8 cellular contexts compared by ENCODE assay signal in the genomic region with DNA sequence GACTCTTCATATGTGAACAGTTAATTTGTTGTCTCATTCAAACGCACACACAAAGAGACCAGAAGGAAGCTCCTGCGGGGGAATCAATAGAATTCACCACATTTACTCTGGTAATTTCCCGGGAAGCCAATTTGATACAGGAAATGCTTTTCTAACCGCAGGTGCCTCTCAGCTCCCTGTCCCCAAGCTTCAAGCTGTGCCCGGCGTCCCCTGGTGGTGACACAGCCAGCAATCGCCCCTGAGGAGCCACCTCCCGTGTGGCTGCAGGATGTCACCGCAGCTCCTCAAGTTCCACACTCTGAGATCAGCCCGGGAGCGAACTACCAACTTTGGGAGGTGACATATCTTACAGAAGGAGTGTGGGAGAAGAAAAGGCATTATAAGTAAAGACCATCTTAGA.
DNase-seq lines count a peak whose midpoint lies in the region; ATAC-seq, FAIRE-seq and TF ChIP-seq lines count a peak whose summit lies in the region.
"Not testable (repeated sequence)": the region's sequence is repeated elsewhere in the genome, so short reads cannot be mapped to it uniquely, and the experiment has no call there.

No MANE protein-coding gene starts in this region.

- CTCF ChIA-PET in Panc1 (lab: Charles Lee); HepG2 (lab: Yijun Ruan, JAX; ENCODE audit: low intra/inter-chr PET ratio, low total read pairs): not testable (repeated sequence)
- CTCF ChIA-PET in MCF 10A (lab: Yijun Ruan, JAX): interaction anchor here (1.1 kb wide), 1 partner anchor 411 kb away, joined by 3 read pairs; no protein-coding TSS in a partner anchor

- not testable (repeated sequence) for H2AFZ ChIP-seq in HepG2 (ENCODE audit: low read length)

- H3K4me1 ChIP-seq in Panc1 (ENCODE audit: control insufficient read depth, insufficient read depth, low read length); HepG2 (ENCODE audit: insufficient read depth, low read length): not testable (repeated sequence)

- not testable (repeated sequence) for DNase-seq in GM06990 (ENCODE audit: extremely low read depth, insufficient read length); Panc1 (ENCODE audit: low read depth, low spot score)
- DNase-seq in HUDEP-2 (lab: John Stamatoyannopoulos, UW; ENCODE audit: unreplicated experiment in 76 of 76) (peak in 39 of 76 experiments; percentile 3 to 57 (median 15)), NCI-H2107 treated with DMSO at 0.1 percent for 48 hours (lab: John Stamatoyannopoulos, UW; ENCODE audit: unreplicated experiment) (peak; percentile 70), MCF 10A (ENCODE audit: unreplicated experiment) (peak; percentile 36), HepG2 (ENCODE audit: low spot score) (peak; percentile 5), urothelium cell line (ENCODE audit: low spot score) (peak; percentile 8)

- not testable (repeated sequence) for BruUV-seq in Panc1 (replicated peaks; lab: Mats Ljungman, UMichigan); MCF 10A (replicated peaks; lab: Mats Ljungman, UMichigan); HepG2 (replicated peaks; lab: Mats Ljungman, UMichigan)

- TF ChIP-seq EP300 in HepG2 (IDR thresholded peaks at IDR 0.05; ENCODE audit: low read depth in 2 of 2, low read length in 2 of 2); HepG2 (CRISPR knock-in tag; IDR thresholded peaks at IDR 0.05; ENCODE audit: borderline replicate concordance): not testable (repeated sequence)

- not testable (repeated sequence) for H3K79me2 ChIP-seq in HepG2 (ENCODE audit: insufficient read depth, low read length)

- peak; percentile 37 for TF ChIP-seq CTCF in GM06990 (IDR thresholded peaks at IDR 0.05; ENCODE audit: insufficient read depth, low read length, poor library complexity, severe bottlenecking)
- peak; percentile 48 for TF ChIP-seq CTCF in Panc1 (IDR thresholded peaks at IDR 0.05)
- TF ChIP-seq CTCF in MCF 10A (IDR thresholded peaks at IDR 0.05; ENCODE audit: unreplicated experiment): peak; percentile 44
- TF ChIP-seq CTCF in HepG2 (CRISPR knock-in tag; IDR thresholded peaks at IDR 0.05): peak; percentile 57

- in situ Hi-C loops in Panc1 (cut with HindIII; ENCODE audit: low pct_unique_long_range_greater_than_20kb, low sequenced_read_pairs); HepG2 (cut with HindIII; ENCODE audit: extremely low pct_ligation_motif_present, low pct_unique_long_range_greater_than_20kb): not testable (repeated sequence)

- POLR2A ChIA-PET in Panc1 (lab: Charles Lee); MCF 10A (lab: Yijun Ruan, JAX); HepG2 (lab: Yijun Ruan, JAX): not testable (repeated sequence)

- H3K27me3 Mint-ChIP-seq in MCF 10A (ENCODE audit: insufficient read depth, unreplicated experiment): not testable (repeated sequence)

- H3K36me3 ChIP-seq in GM06990 (ENCODE audit: control insufficient read depth, insufficient read depth, low read length); Panc1 (ENCODE audit: control insufficient read depth, insufficient read depth, low read length); HepG2 (replicated peaks in 1 of 2; ENCODE audit: control insufficient read depth in 1 of 2, insufficient read depth in 2 of 2, low read length in 2 of 2): not testable (repeated sequence)

- H3K4me2 ChIP-seq in HepG2 (ENCODE audit: low read depth, low read length): not testable (repeated sequence)

- not testable (repeated sequence) for H3K9me3 ChIP-seq in Panc1 (ENCODE audit: control insufficient read depth, insufficient read depth, low read depth, low read length); HepG2 (ENCODE audit: low read length)

- H3K9me3 Mint-ChIP-seq in MCF 10A (ENCODE audit: unreplicated experiment): not testable (repeated sequence)

- not testable (repeated sequence) for H3K36me3 Mint-ChIP-seq in MCF 10A (ENCODE audit: insufficient read depth, unreplicated experiment)

- H3K4me3 Mint-ChIP-seq in MCF 10A (ENCODE audit: unreplicated experiment): not testable (repeated sequence)

- not testable (repeated sequence) for TF ChIP-seq RAD21 in HepG2 (CRISPR knock-in tag; IDR thresholded peaks at IDR 0.05)

- H3K27ac Mint-ChIP-seq in MCF 10A (ENCODE audit: low read depth, unreplicated experiment): not testable (repeated sequence)

- TF ChIP-seq POLR2A in HepG2 (IDR thresholded peaks at IDR 0.05; ENCODE audit: insufficient read depth in 1 of 2, low read depth in 2 of 2, low read length in 2 of 2): not testable (repeated sequence)

- intact Hi-C loops in Panc1 (cut with micrococcal nuclease; ENCODE audit: unreplicated experiment): not testable (repeated sequence)
- intact Hi-C loops in MCF 10A (cut with micrococcal nuclease) (loop anchor here (5.0 kb wide), 1 partner anchor 414 kb away; a partner anchor contains a TSS), HepG2 (cut with micrococcal nuclease; ENCODE audit: unreplicated experiment) (loop anchor here (2.0 kb wide), 1 partner anchor 108 kb away; no protein-coding TSS in a partner anchor)

- H3K4me1 Mint-ChIP-seq in MCF 10A (ENCODE audit: insufficient read depth, unreplicated experiment): not testable (repeated sequence)

- ATAC-seq in GM21526 (IDR thresholded peaks at IDR 0.05; ENCODE audit: low FRiP score, unreplicated experiment) (peak; percentile 65), Panc1 (peak; percentile 56; the same call in 1 of the 2 replicates), HepG2 (peak; percentile 100)

- H3K4me3 ChIP-seq in GM06990 (replicated peaks; ENCODE audit: low read depth, low read length); Panc1 (ENCODE audit: low read depth in 2 of 2, low read length in 2 of 2); HepG2 (replicated peaks in 1 of 3; ENCODE audit: insufficient read depth in 1 of 3, low read depth in 2 of 3, low read length in 3 of 3): not testable (repeated sequence)

- 0% methylated on average over 9 of the region's 11 CpGs for WGBS in HepG2 (ENCODE audit: low lambda C conversion rate)

- not testable (repeated sequence) for H3K27me3 ChIP-seq in GM06990 (replicated peaks; ENCODE audit: control insufficient read depth, insufficient read depth, low read length); Panc1 (ENCODE audit: control insufficient read depth, insufficient read depth, low read length); HepG2 (ENCODE audit: control insufficient read depth in 1 of 2, insufficient read depth in 2 of 2, low read length in 2 of 2)

- not testable (repeated sequence) for H4K20me1 ChIP-seq in HepG2 (ENCODE audit: insufficient read depth, low read length)

- not testable (repeated sequence) for H3K27ac ChIP-seq in Panc1 (ENCODE audit: low read length); HepG2 (ENCODE audit: extremely low read length, insufficient read depth, low read length)

- FAIRE-seq in HepG2 (lab: Jason Lieb, UNC); urothelium cell line (lab: Jason Lieb, UNC): not testable (repeated sequence)

- not testable (repeated sequence) for H3K9ac ChIP-seq in HepG2 (ENCODE audit: insufficient read depth, low read depth, low read length)

TF ChIP-seq in HepG2, 621 proteins besides CTCF, POLR2A, EP300 and RAD21:
- TF ChIP-seq STAG1 (CRISPR knock-in tag; IDR thresholded peaks at IDR 0.05): peak; percentile 47
